Comparison of ENCODE assay signal across 1 cellular context in genomic region chr9:136115206-136115605, GRCh38.
TF ChIP-seq lines count a peak whose summit lies in the region.

No MANE protein-coding gene starts in this region.

TF ChIP-seq in HCT116, 20 proteins besides CTCF, POLR2A, EP300 and RAD21 (continued from another document):
- no peak for TF ChIP-seq REST (IDR thresholded peaks at IDR 0.05; ENCODE audit: low read depth)
- TF ChIP-seq FOSL1 (IDR thresholded peaks at IDR 0.05; ENCODE audit: low read depth) = no peak
- no peak for TF ChIP-seq TCF7L2 (IDR thresholded peaks at IDR 0.05; ENCODE audit: borderline replicate concordance, extremely low read depth, insufficient read depth, insufficient read length)
- TF ChIP-seq ZNF274 (IDR thresholded peaks at IDR 0.05; ENCODE audit: low read depth, low read length) = no peak
- no peak for TF ChIP-seq EGR1 (IDR thresholded peaks at IDR 0.05; ENCODE audit: low read depth)
- TF ChIP-seq ZBTB33 (IDR thresholded peaks at IDR 0.05; ENCODE audit: extremely low read depth, insufficient replicate concordance, low read length) = no peak
- TF ChIP-seq ELF1 (IDR thresholded peaks at IDR 0.05; ENCODE audit: borderline replicate concordance, low read depth) = no peak
- TF ChIP-seq YY1 (IDR thresholded peaks at IDR 0.05; ENCODE audit: extremely low read depth, insufficient replicate concordance, low read depth, low read length) = no peak
- TF ChIP-seq EZH2phosphoT487 (IDR thresholded peaks at IDR 0.05; ENCODE audit: borderline replicate concordance) = no peak
- no peak for TF ChIP-seq MAX (IDR thresholded peaks at IDR 0.05)
- TF ChIP-seq SP1 (IDR thresholded peaks at IDR 0.05; ENCODE audit: low read depth) = no peak
- TF ChIP-seq CBX3 (IDR thresholded peaks at IDR 0.05; ENCODE audit: low read depth) = no peak
- no peak for TF ChIP-seq SIN3A (IDR thresholded peaks at IDR 0.05; ENCODE audit: low read depth)
- no peak for TF ChIP-seq EZH2 (IDR thresholded peaks at IDR 0.05)
- TF ChIP-seq, protein P1, sequence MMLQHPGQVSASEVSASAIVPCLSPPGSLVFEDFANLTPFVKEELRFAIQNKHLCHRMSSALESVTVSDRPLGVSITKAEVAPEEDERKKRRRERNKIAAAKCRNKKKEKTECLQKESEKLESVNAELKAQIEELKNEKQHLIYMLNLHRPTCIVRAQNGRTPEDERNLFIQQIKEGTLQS (IDR thresholded peaks at IDR 0.05) = no peak
- no peak for TF ChIP-seq ZFX (IDR thresholded peaks at IDR 0.05)
